26 cellular contexts compared by ENCODE assay signal in the genomic region with DNA sequence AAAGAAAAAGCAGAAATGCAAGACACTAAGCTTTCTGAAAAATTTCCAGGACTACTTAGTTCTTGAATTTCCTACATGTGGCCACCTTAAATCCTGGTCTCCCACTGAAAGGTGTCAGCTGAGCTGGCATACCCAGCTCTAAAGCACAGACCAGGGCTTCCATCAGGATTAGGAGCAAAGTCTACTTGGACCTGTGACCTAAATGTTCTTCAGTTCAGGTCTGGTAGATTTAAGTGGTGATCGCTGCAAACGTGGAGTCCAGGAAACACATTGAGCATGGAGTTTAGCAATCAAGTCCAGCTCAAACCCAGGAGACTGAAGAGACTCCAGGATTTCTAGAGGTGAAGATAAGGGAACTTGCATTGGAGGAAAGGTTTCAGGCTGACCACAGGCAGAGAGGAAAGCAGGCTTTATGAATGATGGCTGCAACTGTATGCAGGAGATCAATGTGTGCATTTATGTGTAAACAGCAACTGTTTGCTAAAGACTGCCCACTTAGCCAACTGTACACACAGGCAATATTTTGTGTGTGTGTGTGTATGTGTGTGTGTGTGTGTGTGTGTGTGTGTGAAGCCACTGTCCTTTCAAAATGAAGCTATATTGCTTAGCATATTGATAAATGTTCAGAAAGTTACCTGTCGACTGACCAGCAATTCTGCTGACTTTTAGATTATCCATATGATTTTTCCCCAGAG.
DNase-seq lines count a peak whose midpoint lies in the region; ATAC-seq and TF ChIP-seq lines count a peak whose summit lies in the region.
"Had no signal": no experiment of that assay in that cellular context is flagged by ENCODE, and none has a peak within 500 bp of the region (broad histone marks: within the 10 kb centered on the region; RNA-seq: fewer than 3 reads in every experiment).

No MANE protein-coding gene starts in this region.

- 26% methylated on average over 3 of the region's 3 CpGs for WGBS in liver

- no peaks in the 10 kb centered on the region; the same call in 1 of the 2 replicates for H3K9me2 ChIP-seq in GM23338 (ENCODE audit: insufficient read depth)

- H4K20me1 ChIP-seq in GM23338 (replicated peaks; ENCODE audit: insufficient read depth): no peaks in the 10 kb centered on the region
- H4K20me1 ChIP-seq: BLaER1 treated with 17β-estradiol and CSF1 and Interleukin-3, amounts not matched to agents 10 nM and 100 nM had no signal

- no peaks in the 10 kb centered on the region for H3K9me3 ChIP-seq in liver (ENCODE audit: control insufficient read depth in 4 of 4, low read length in 3 of 4)
- H3K9me3 ChIP-seq: A549; BLaER1 treated with 17β-estradiol and CSF1 and Interleukin-3, amounts not matched to agents 10 nM and 100 nM; Caco-2 had no signal

- no peaks in the 10 kb centered on the region for H3F3A ChIP-seq in GM23338 (replicated peaks; ENCODE audit: low read depth)

- no peak overlapping the region for H3K27ac Mint-ChIP-seq in GM23338
- H3K27ac Mint-ChIP-seq in naive thymus-derived CD8-positive, alpha-beta T cell: no peak overlapping the region
- H3K27ac Mint-ChIP-seq: CD4-positive, alpha-beta memory T cell; H9; HFFc6; T-helper 1 cell treated with Interleukin-12 subunit alpha and Interleukin-12 subunit beta and Interleukin-4 antibody, amounts not matched to agents 30 μg/mL and 1 μg/mL, for 36 hours had no signal

- no peak overlapping the region for H3K4me3 Mint-ChIP-seq in GM23338
- H3K4me3 Mint-ChIP-seq in naive thymus-derived CD8-positive, alpha-beta T cell: no peak overlapping the region
- H3K4me3 Mint-ChIP-seq: CD4-positive, alpha-beta memory T cell; H9; HFFc6; T-helper 1 cell treated with Interleukin-12 subunit alpha and Interleukin-12 subunit beta and Interleukin-4 antibody, amounts not matched to agents 30 μg/mL and 1 μg/mL, for 36 hours had no signal

- H3K27me3 ChIP-seq in GM23338 (ENCODE audit: insufficient read depth) (no peaks in the 10 kb centered on the region), liver (ENCODE audit: control insufficient read depth in 4 of 4, insufficient read depth in 4 of 4, low read length in 3 of 4) (no peaks in the 10 kb centered on the region)
- H3K27me3 ChIP-seq: BLaER1 treated with 17β-estradiol and CSF1 and Interleukin-3, amounts not matched to agents 10 nM and 100 nM had no signal

- H3K36me3 Mint-ChIP-seq in GM23338 (ENCODE audit: low read depth): no peaks in the 10 kb centered on the region
- no peaks in the 10 kb centered on the region for H3K36me3 Mint-ChIP-seq in naive thymus-derived CD8-positive, alpha-beta T cell
- H3K36me3 Mint-ChIP-seq: CD4-positive, alpha-beta memory T cell had no signal

- peaks cover 15% of the 10 kb centered on the region for H3K4me1 Mint-ChIP-seq in GM23338
- H3K4me1 Mint-ChIP-seq in naive thymus-derived CD8-positive, alpha-beta T cell: peaks cover 0 to 2% (median 0%) of the 10 kb centered on the region in 4 donors
- H3K4me1 Mint-ChIP-seq: CD4-positive, alpha-beta memory T cell had no signal

- TF ChIP-seq RAD21 in liver (IDR thresholded peaks at IDR 0.05): peak in 1 of 2 donors; percentile 30

- ATAC-seq in GM23338 (no peak), HG03097 (IDR thresholded peaks at IDR 0.05; ENCODE audit: low FRiP score, unreplicated experiment) (no peak)
- ATAC-seq in naive thymus-derived CD8-positive, alpha-beta T cell: no peak
- ATAC-seq: A549 had no signal

- POLR2A ChIA-PET in naive thymus-derived CD8-positive, alpha-beta T cell (lab: Charles Lee): no interaction called here

- H3K27ac ChIP-seq in GM23338 (ENCODE audit: low read depth) (no peak overlapping the region), VCaP (peak overlapping the region; percentile 58), liver (ENCODE audit: low read depth in 1 of 2, low read length in 2 of 2) (peak overlapping the region; percentile 14 to 62)
- H3K27ac ChIP-seq: A549; BLaER1 treated with 17β-estradiol and CSF1 and Interleukin-3, amounts not matched to agents 10 nM and 100 nM; SK-N-MC had no signal

- H3K4me3 ChIP-seq in GM23338 (no peak overlapping the region), liver (ENCODE audit: low read depth in 1 of 3, low read length in 3 of 3) (no peak overlapping the region)
- H3K4me3 ChIP-seq: A549; BLaER1 treated with 17β-estradiol and CSF1 and Interleukin-3, amounts not matched to agents 10 nM and 100 nM; SK-N-MC had no signal

- H3K4me1 ChIP-seq in GM23338 (ENCODE audit: insufficient read depth): peaks cover 10% of the 10 kb centered on the region
- H3K4me1 ChIP-seq in liver (ENCODE audit: control insufficient read depth in 4 of 4, insufficient read depth in 4 of 4, low read length in 3 of 4): peaks cover 0 to 27% (median 21%) of the 10 kb centered on the region in 4 donors
- H3K4me1 ChIP-seq: A549; BLaER1 treated with 17β-estradiol and CSF1 and Interleukin-3, amounts not matched to agents 10 nM and 100 nM; Caco-2 had no signal

- no peak overlapping the region for H3K4me2 ChIP-seq in GM23338
- H3K4me2 ChIP-seq: A549; BLaER1 treated with 17β-estradiol and CSF1 and Interleukin-3, amounts not matched to agents 10 nM and 100 nM had no signal

- peak overlapping the region; percentile 52; the same call in 1 of the 2 replicates for H2AFZ ChIP-seq in GM23338

- H3K36me3 ChIP-seq in GM23338 (ENCODE audit: insufficient read depth): no peaks in the 10 kb centered on the region
- H3K36me3 ChIP-seq in liver (ENCODE audit: control insufficient read depth in 4 of 4, insufficient read depth in 3 of 4, low read depth in 1 of 4, low read length in 3 of 4): no peaks in the 10 kb centered on the region
- H3K36me3 ChIP-seq: BLaER1 treated with 17β-estradiol and CSF1 and Interleukin-3, amounts not matched to agents 10 nM and 100 nM had no signal

- intact Hi-C loops in cardiac septum (cut with DNase I): no loop called here

- DNase-seq in COLO668 (lab: John Stamatoyannopoulos, UW; ENCODE audit: unreplicated experiment): peak; percentile 44
- no peak for DNase-seq in GM23338 (ENCODE audit: low spot score)
- DNase-seq in cardiac septum (ENCODE audit: low spot score): no peak
- no peak for DNase-seq in naive thymus-derived CD8-positive, alpha-beta T cell
- DNase-seq in UCSD-AML1 (lab: John Stamatoyannopoulos, UW; ENCODE audit: unreplicated experiment): no peak
- DNase-seq: AML-193; Caco-2; CD4-positive, alpha-beta memory T cell; DND-41; H9; HFFc6; Karpas-422; MV-4-11; NCI-H1105; NCI-H1436 treated with DMSO at 0.1 percent for 48 hours; NCI-H187 treated with DMSO at 0.1 percent for 48 hours; NCI-H2107; NCI-H524 treated with DMSO at 0.1 percent for 48 hours; SIG-M5 had no signal

- no peaks in the 10 kb centered on the region for H3K79me2 ChIP-seq in GM23338 (replicated peaks; ENCODE audit: insufficient read depth)

- TF ChIP-seq CTCF in GM23338 (conservative IDR thresholded peaks at IDR 0.05; ENCODE audit: low read depth in 2 of 2): no peak
- TF ChIP-seq CTCF in VCaP (conservative IDR thresholded peaks at IDR 0.05): no peak
- no peak for TF ChIP-seq CTCF in liver (IDR thresholded peaks at IDR 0.05; ENCODE audit: low read depth, low read length, missing input control)

- H3K27me3 Mint-ChIP-seq in GM23338 (ENCODE audit: insufficient read depth, low read depth, poor library complexity): peaks cover 2% of the 10 kb centered on the region
- peaks cover 11 to 46% (median 34%) of the 10 kb centered on the region in 5 donors for H3K27me3 Mint-ChIP-seq in naive thymus-derived CD8-positive, alpha-beta T cell

- no peaks in the 10 kb centered on the region for H3K9me3 Mint-ChIP-seq in GM23338
- no peaks in the 10 kb centered on the region for H3K9me3 Mint-ChIP-seq in naive thymus-derived CD8-positive, alpha-beta T cell
- H3K9me3 Mint-ChIP-seq: H9; HFFc6; T-helper 1 cell treated with Interleukin-12 subunit alpha and Interleukin-12 subunit beta and Interleukin-4 antibody, amounts not matched to agents 30 μg/mL and 1 μg/mL, for 36 hours had no signal

- H3K9ac ChIP-seq in liver (ENCODE audit: low read depth in 1 of 2, low read length in 2 of 2): no peak overlapping the region
- H3K9ac ChIP-seq: BLaER1 treated with 17β-estradiol and CSF1 and Interleukin-3, amounts not matched to agents 10 nM and 100 nM had no signal

TF ChIP-seq in GM23338, 12 proteins besides CTCF, POLR2A, EP300 and RAD21 (continues in another document):
- no peak for TF ChIP-seq ZNF331 (CRISPR knock-in tag; IDR thresholded peaks at IDR 0.05; ENCODE audit: low read depth)
- no peak for TF ChIP-seq ETS1 (IDR thresholded peaks at IDR 0.05)
- TF ChIP-seq ZNF114 (CRISPR knock-in tag; IDR thresholded peaks at IDR 0.05): no peak
- no peak for TF ChIP-seq EZH2phosphoT487 (IDR thresholded peaks at IDR 0.05; ENCODE audit: unreplicated experiment)
- no peak for TF ChIP-seq CREB1 (CRISPR knock-in tag; IDR thresholded peaks at IDR 0.05; ENCODE audit: low read depth)

TF ChIP-seq in liver, 16 proteins besides CTCF, POLR2A, EP300 and RAD21 (continues in another document):
- peak; percentile 20 for TF ChIP-seq NR2F2 (IDR thresholded peaks at IDR 0.05)
- no peak for TF ChIP-seq GABPA (IDR thresholded peaks at IDR 0.05 in 1 of 2, conservative IDR thresholded peaks at IDR 0.05 in 1 of 2)
- TF ChIP-seq JUND (IDR thresholded peaks at IDR 0.05): peak in 1 of 2 donors; percentile 32
- no peak for TF ChIP-seq ATF3 (IDR thresholded peaks at IDR 0.05)
- peak; percentile 84 for TF ChIP-seq HNF4G (IDR thresholded peaks at IDR 0.05)
